In the genomic region with DNA sequence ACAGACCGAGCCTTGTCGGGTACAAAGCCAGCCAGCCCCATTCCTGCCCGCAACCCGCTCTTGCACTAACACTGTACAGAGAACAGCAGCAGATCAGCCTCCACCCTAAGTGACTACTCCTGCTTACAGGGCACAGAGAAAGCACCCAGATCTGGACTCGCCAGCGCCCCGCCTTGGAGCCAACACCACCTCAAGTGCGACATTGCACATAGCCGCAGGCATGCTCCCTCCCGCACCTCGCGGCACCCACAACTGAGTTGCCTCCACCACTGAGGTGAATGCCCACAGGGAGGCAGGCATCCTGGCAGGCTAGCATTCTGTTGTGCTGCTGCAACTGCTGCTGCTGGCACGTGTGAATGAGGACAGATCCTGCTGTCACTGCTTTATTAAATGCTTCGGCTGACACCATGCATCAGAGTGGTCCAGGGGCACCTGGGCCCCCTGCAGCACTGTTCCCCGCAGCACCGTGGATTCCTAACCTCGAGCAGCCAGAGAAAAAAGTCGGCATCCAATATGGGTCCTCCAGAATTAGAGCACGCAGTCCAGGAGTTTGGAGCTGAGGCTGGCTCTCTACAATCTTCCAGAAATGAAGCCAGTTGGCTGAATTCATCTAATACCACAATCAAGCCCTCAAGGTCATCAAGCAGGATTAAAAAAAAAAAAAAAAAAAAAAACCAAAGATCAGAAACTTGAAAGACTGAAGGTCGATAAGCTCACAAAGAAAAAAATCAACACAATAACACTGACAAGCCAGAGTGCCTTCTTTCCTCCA, we compare ENCODE assay signal across 24 cellular contexts.
DNase-seq lines count a peak whose midpoint lies in the region; ATAC-seq and TF ChIP-seq lines count a peak whose summit lies in the region.
"Had no signal": no experiment of that assay in that cellular context is flagged by ENCODE, and none has a peak within 500 bp of the region (broad histone marks: within the 10 kb centered on the region; RNA-seq: fewer than 3 reads in every experiment).

No MANE protein-coding gene starts in this region.

- H3K4me3 Mint-ChIP-seq in glutamatergic neuron (ENCODE audit: unreplicated experiment) = no peak overlapping the region
- H3K4me3 Mint-ChIP-seq in stimulated activated effector memory CD8-positive, alpha-beta T cell treated with anti-CD3 and anti-CD28 coated beads, Interleukin-12 subunit alpha, Interleukin-12 subunit beta, amount 100 ng/mL, for 72 hours = no peak overlapping the region
- H3K4me3 Mint-ChIP-seq: activated B cell treated with CpG ODN at 0.5 μM for 24 hours; activated CD4-positive, alpha-beta memory T cell treated with anti-CD3 and anti-CD28 coated beads for 36 hours; activated T-helper 1 cell treated with anti-CD3 and anti-CD28 coated beads, Interleukin-12 subunit alpha, Interleukin-12 subunit beta, Interleukin-2, Interleukin-4 antibody, amounts not matched to agents 30 ng/mL and 10 ng/mL and 1 ng/mL, durations not matched to agents 14 hours and 24 hours and 36 hours; natural killer cell treated with Interleukin-12 subunit alpha and Interleukin-12 subunit beta and Interleukin-15 and Interleukin-18, amount 100 ng/mL, for 72 hours had no signal

- H3K4me1 Mint-ChIP-seq in glutamatergic neuron (ENCODE audit: low read depth, unreplicated experiment) = no peaks in the 10 kb centered on the region
- no peaks in the 10 kb centered on the region for H3K4me1 Mint-ChIP-seq in stimulated activated effector memory CD8-positive, alpha-beta T cell treated with anti-CD3 and anti-CD28 coated beads, Interleukin-12 subunit alpha, Interleukin-12 subunit beta, amount 100 ng/mL, for 72 hours
- H3K4me1 Mint-ChIP-seq: activated B cell treated with CpG ODN at 0.5 μM for 24 hours had no signal

- DNase-seq in NCI-H526 (lab: John Stamatoyannopoulos, UW) (peak; percentile 13 to 63), NCI-H526 treated with DMSO at 0.1 percent for 48 hours (lab: John Stamatoyannopoulos, UW) (no peak), NCI-H345 treated with DMSO at 0.1 percent for 48 hours (lab: John Stamatoyannopoulos, UW; ENCODE audit: unreplicated experiment) (peak; percentile 51), glutamatergic neuron (peak; percentile 14)
- DNase-seq in stimulated activated effector memory CD8-positive, alpha-beta T cell treated with anti-CD3 and anti-CD28 coated beads, Interleukin-12 subunit alpha, Interleukin-12 subunit beta, amount 100 ng/mL, for 72 hours (ENCODE audit: low spot score in 2 of 2) = no peak
- DNase-seq in stimulated activated CD4-positive, alpha-beta T cell treated with anti-CD3 and anti-CD28 coated beads, Interleukin-15, amount 100 ng/mL, for 24 hours = no peak
- DNase-seq: ACHN; activated B cell treated with CpG ODN at 0.5 μM for 24 hours; activated CD4-positive, alpha-beta memory T cell treated with anti-CD3 and anti-CD28 coated beads for 36 hours; activated CD8-positive, alpha-beta memory T cell treated with anti-CD3 and anti-CD28 coated beads, Interleukin-2, amount 50 U/mL, for 4 hours; activated naive CD4-positive, alpha-beta T cell treated with anti-CD3 and anti-CD28 coated beads, Interleukin-2, amount 50 U/mL, for 16 hours; amniotic stem cell; COR-L47; effector CD8-positive, alpha-beta T cell; Karpas-422; NCI-H1694 treated with DMSO at 0.1 percent for 48 hours; NCI-H446 treated with DMSO at 0.1 percent for 48 hours; substantia nigra; SW 1271; T1000 had no signal

- H3K36me3 Mint-ChIP-seq in glutamatergic neuron (ENCODE audit: unreplicated experiment) = peaks cover 4% of the 10 kb centered on the region
- H3K36me3 Mint-ChIP-seq in stimulated activated effector memory CD8-positive, alpha-beta T cell treated with anti-CD3 and anti-CD28 coated beads, Interleukin-12 subunit alpha, Interleukin-12 subunit beta, amount 100 ng/mL, for 72 hours = no peaks in the 10 kb centered on the region
- H3K36me3 Mint-ChIP-seq: activated CD4-positive, alpha-beta memory T cell treated with anti-CD3 and anti-CD28 coated beads for 36 hours; natural killer cell treated with Interleukin-12 subunit alpha and Interleukin-12 subunit beta and Interleukin-15 and Interleukin-18, amount 100 ng/mL, for 72 hours had no signal

- ATAC-seq in stimulated activated effector memory CD8-positive, alpha-beta T cell treated with anti-CD3 and anti-CD28 coated beads, Interleukin-12 subunit alpha, Interleukin-12 subunit beta, amount 100 ng/mL, for 72 hours = peak; percentile 31
- no peak for ATAC-seq in HG02678 (IDR thresholded peaks at IDR 0.05; ENCODE audit: unreplicated experiment)
- no peak for ATAC-seq in HG03039 (IDR thresholded peaks at IDR 0.05; ENCODE audit: unreplicated experiment)

- no peaks in the 10 kb centered on the region for H3K9me3 Mint-ChIP-seq in glutamatergic neuron (ENCODE audit: unreplicated experiment)
- peaks cover 5% of the 10 kb centered on the region for H3K9me3 Mint-ChIP-seq in stimulated activated effector memory CD8-positive, alpha-beta T cell treated with anti-CD3 and anti-CD28 coated beads, Interleukin-12 subunit alpha, Interleukin-12 subunit beta, amount 100 ng/mL, for 72 hours
- H3K9me3 Mint-ChIP-seq: activated T-helper 1 cell treated with anti-CD3 and anti-CD28 coated beads, Interleukin-12 subunit alpha, Interleukin-12 subunit beta, Interleukin-2, Interleukin-4 antibody, amounts not matched to agents 30 ng/mL and 10 ng/mL and 1 ng/mL, durations not matched to agents 14 hours and 24 hours and 36 hours had no signal

- H3K27ac Mint-ChIP-seq in glutamatergic neuron (ENCODE audit: unreplicated experiment) = no peak overlapping the region
- H3K27ac Mint-ChIP-seq in stimulated activated effector memory CD8-positive, alpha-beta T cell treated with anti-CD3 and anti-CD28 coated beads, Interleukin-12 subunit alpha, Interleukin-12 subunit beta, amount 100 ng/mL, for 72 hours = no peak overlapping the region
- H3K27ac Mint-ChIP-seq: activated B cell treated with CpG ODN at 0.5 μM for 24 hours; activated CD4-positive, alpha-beta memory T cell treated with anti-CD3 and anti-CD28 coated beads for 36 hours; activated T-helper 1 cell treated with anti-CD3 and anti-CD28 coated beads, Interleukin-12 subunit alpha, Interleukin-12 subunit beta, Interleukin-2, Interleukin-4 antibody, amounts not matched to agents 30 ng/mL and 10 ng/mL and 1 ng/mL, durations not matched to agents 14 hours and 24 hours and 36 hours; natural killer cell treated with Interleukin-12 subunit alpha and Interleukin-12 subunit beta and Interleukin-15 and Interleukin-18, amount 100 ng/mL, for 72 hours had no signal

- TF ChIP-seq CTCF in glutamatergic neuron (IDR thresholded peaks at IDR 0.05; ENCODE audit: partially characterized antibody, unreplicated experiment) = no peak

- H3K27me3 Mint-ChIP-seq in glutamatergic neuron (ENCODE audit: unreplicated experiment) = no peaks in the 10 kb centered on the region
- H3K27me3 Mint-ChIP-seq: activated B cell treated with CpG ODN at 0.5 μM for 24 hours; activated CD4-positive, alpha-beta memory T cell treated with anti-CD3 and anti-CD28 coated beads for 36 hours; natural killer cell treated with Interleukin-12 subunit alpha and Interleukin-12 subunit beta and Interleukin-15 and Interleukin-18, amount 100 ng/mL, for 72 hours had no signal

Comparison
In these comparisons a context has a peak if more than half of its experiments do, and no peak if none do; other contexts are left out.
1. DNase-seq: peak in NCI-H526 (2 of 2), NCI-H345 treated with DMSO at 0.1 percent for 48 hours (single experiment) and glutamatergic neuron (single experiment); none in NCI-H526 treated with DMSO at 0.1 percent for 48 hours (single experiment), stimulated activated effector memory CD8-positive, alpha-beta T cell treated with anti-CD3 and anti-CD28 coated beads, Interleukin-12 subunit alpha, Interleukin-12 subunit beta, amount 100 ng/mL, for 72 hours (0 of 2) and stimulated activated CD4-positive, alpha-beta T cell treated with anti-CD3 and anti-CD28 coated beads, Interleukin-15, amount 100 ng/mL, for 24 hours (single experiment).